In genomic region chr21:36949171-36950141, GRCh38 we compare ENCODE assay signal across 18 cellular contexts. TPM values are rescaled to one million over a fixed set of nuclear protein-coding genes. Genes with fewer than 3 reads are reported as not detected.
DNase-seq lines count a peak whose midpoint lies in the region; ATAC-seq lines count a peak whose summit lies in the region.
"Had no signal": no experiment of that assay in that cellular context is flagged by ENCODE, and none has a peak within 500 bp of the region (broad histone marks: within the 10 kb centered on the region; RNA-seq: fewer than 3 reads in every experiment).

No MANE protein-coding gene starts in this region.

- peak; percentile 32 for DNase-seq in ELF-1 (ENCODE audit: low read depth, low spot score)
- DNase-seq in LHCN-M2 (ENCODE audit: low read depth): peak; percentile 3
- peak; percentile 55 for DNase-seq in cerebellum (ENCODE audit: low spot score)
- no peak for DNase-seq in UCSD-AML1 (lab: John Stamatoyannopoulos, UW; ENCODE audit: unreplicated experiment)
- no peak for DNase-seq in MG63
- DNase-seq: CD4-positive, CD25-positive, alpha-beta regulatory T cell; DND-41; Karpas-422; NCI-H1436; NCI-H2029 treated with DMSO at 0.1 percent for 48 hours; NCI-H2227 treated with DMSO at 0.1 percent for 48 hours; NCI-H524 treated with DMSO at 0.1 percent for 48 hours had no signal

- peaks cover 6% of the 10 kb centered on the region for H3K36me3 ChIP-seq in MG63

- no peak for ATAC-seq in HG02973 (IDR thresholded peaks at IDR 0.05; ENCODE audit: unreplicated experiment)

- H3K9me3 ChIP-seq in iPS-18c (ENCODE audit: control insufficient read depth, insufficient read depth, low read length): no peaks in the 10 kb centered on the region
- H3K9me3 ChIP-seq in MG63: no peaks in the 10 kb centered on the region
- H3K9me3 ChIP-seq: SJSA1 had no signal

- H3K27me3 ChIP-seq in MG63: no peaks in the 10 kb centered on the region
- H3K27me3 ChIP-seq: SJSA1 had no signal

- peak overlapping the region; percentile 26; the same call in 1 of the 2 replicates for H3K4me3 ChIP-seq in iPS-18c (ENCODE audit: insufficient read depth, low read depth, low read length)
- H3K4me3 ChIP-seq in MG63: no peak overlapping the region
- H3K4me3 ChIP-seq: SJSA1 had no signal

RNA-seq across cellular contexts. Expression of gene HLCS, which starts 17.0 kb away (rescaled TPM):
- total RNA-seq in LHCN-M2 (2014; rRNA removed) (30.9 and 34.0 TPM in 2 replicates), cerebellum (21.2 TPM)
- polyA plus RNA-seq in LHCN-M2 (2012): 14.3 TPM
- total RNA-seq in MG63 (2014; rRNA removed; shearing (Covaris generic); ENCODE audit: low replicate concordance): 4.2 and 5.2 TPM in 2 replicates

RNA-seq across cellular contexts. Expression of gene RIPPLY3, which starts 57.0 kb away (rescaled TPM):
- total RNA-seq in LHCN-M2 (2014; rRNA removed): not detected in 2 replicates
- polyA plus RNA-seq in LHCN-M2 (2012): not detected
- total RNA-seq in cerebellum: 0.73 TPM
- total RNA-seq in MG63 (2014; rRNA removed; shearing (Covaris generic); ENCODE audit: low replicate concordance): 0.16 TPM in 1 of 2 replicates, not detected in the other
- total RNA-seq: CD4-positive, CD25-positive, alpha-beta regulatory T cell; H4; OCI-LY7; RPMI7951 had no signal
- polyA plus RNA-seq: CD4-positive, CD25-positive, alpha-beta regulatory T cell had no signal

Comparison
In these comparisons a context has a peak if more than half of its experiments do, and no peak if none do; other contexts are left out.
1. DNase-seq: peak in ELF-1 (single experiment), LHCN-M2 (single experiment) and cerebellum (single experiment); none in UCSD-AML1 (single experiment) and MG63 (single experiment).